Comparison of ENCODE assay signal across 9 cellular contexts in genomic region chr19:495440-496332, GRCh38. TPM values are rescaled to one million over a fixed set of nuclear protein-coding genes. Genes with fewer than 3 reads are reported as not detected.
A peak's percentile ranks its signal among the peaks of the same experiment; 100 is the strongest.
DNase-seq lines count a peak whose midpoint lies in the region; ATAC-seq, FAIRE-seq and TF ChIP-seq lines count a peak whose summit lies in the region.
"Had no signal": no experiment of that assay in that cellular context is flagged by ENCODE, and none has a peak within 500 bp of the region (broad histone marks: within the 10 kb centered on the region; RNA-seq: fewer than 3 reads in every experiment).

No MANE protein-coding gene starts in this region.

- no TSS peak for BruUV-seq in endothelial cell of umbilical vein (replicated peaks; lab: Mats Ljungman, UMichigan)

- H3K4me3 Mint-ChIP-seq in WTC11 = peak overlapping the region; percentile 64

- TF ChIP-seq POLR2A in endothelial cell of umbilical vein (IDR thresholded peaks at IDR 0.05; ENCODE audit: low read depth, low read length) = no peak

- no peaks in the 10 kb centered on the region for H3K4me1 ChIP-seq in endothelial cell of umbilical vein (ENCODE audit: control insufficient read depth, extremely low read depth, insufficient read depth, low read length)

- DNase-seq in CD1c-positive myeloid dendritic cell (ENCODE audit: extremely low spot score) = peak; percentile 46
- DNase-seq in HEK293T (ENCODE audit: extremely low spot score) = peak; percentile 52
- peak; percentile 82 for DNase-seq in WTC11 (ENCODE audit: low spot score)
- peak; percentile 33 for DNase-seq in endothelial cell of umbilical vein (ENCODE audit: low read depth, low spot score)
- DNase-seq in occipital lobe (lab: John Stamatoyannopoulos, UW) = peak; percentile 54
- no peak for DNase-seq in NOMO-1 treated with DMSO at 0.1 percent for 48 hours (lab: John Stamatoyannopoulos, UW; ENCODE audit: unreplicated experiment)
- no peak for DNase-seq in HPDE6-E6E7 (ENCODE audit: extremely low spot score)
- DNase-seq in NCI-H2196 (lab: John Stamatoyannopoulos, UW; ENCODE audit: unreplicated experiment) = no peak

- peak; percentile 98 for TF ChIP-seq CTCF in WTC11 (IDR thresholded peaks at IDR 0.05)
- TF ChIP-seq CTCF in endothelial cell of umbilical vein (IDR thresholded peaks at IDR 0.05; ENCODE audit: extremely low read depth in 1 of 2, insufficient read depth in 1 of 2, low read depth in 1 of 2, low read length in 2 of 2) = peak; percentile 73 to 79

- ATAC-seq in WTC11 = peak; percentile 55

- no peaks in the 10 kb centered on the region for H3K9me1 ChIP-seq in endothelial cell of umbilical vein (replicated peaks; ENCODE audit: control insufficient read depth, extremely low read depth, insufficient read depth, low read length)

- H3K9me3 Mint-ChIP-seq in WTC11 = peaks cover 3% of the 10 kb centered on the region
- H3K9me3 Mint-ChIP-seq: IgD-negative memory B cell had no signal

- H3K9me3 ChIP-seq in endothelial cell of umbilical vein (replicated peaks; ENCODE audit: control insufficient read depth, insufficient read depth, low read length) = no peaks in the 10 kb centered on the region

- H3K27ac ChIP-seq in endothelial cell of umbilical vein (ENCODE audit: insufficient read depth, low read depth, low read length) = no peak overlapping the region

- H4K20me1 ChIP-seq in endothelial cell of umbilical vein (replicated peaks; ENCODE audit: control insufficient read depth, extremely low read depth, insufficient read depth, low read length) = no peaks in the 10 kb centered on the region

- no peak overlapping the region for H3K9ac ChIP-seq in endothelial cell of umbilical vein (replicated peaks; ENCODE audit: extremely low read depth, insufficient read depth, low read length)

- CTCF ChIA-PET in HEK293T (lab: Yijun Ruan, JAX) = interaction anchor here (1.0 kb wide), 2 partner anchors 11 to 32 kb away, joined by 4 to 9 read pairs; no protein-coding TSS in a partner anchor
- CTCF ChIA-PET in WTC11 (lab: Charles Lee) = interaction anchor here (0.6 to 3.6 kb wide), 29 partner anchors 9 to 229 kb away, joined by 3 to 46 read pairs (median 3); partner anchors contain the start of genes C2CD4C and CDC34
- CTCF ChIA-PET in endothelial cell of umbilical vein (lab: Charles Lee) = interaction anchor here (0.6 to 2.7 kb wide), 9 partner anchors 9 to 122 kb away, joined by 3 to 28 read pairs (median 3); no protein-coding TSS in a partner anchor

- no peaks in the 10 kb centered on the region for H3K79me2 ChIP-seq in endothelial cell of umbilical vein (ENCODE audit: control insufficient read depth, insufficient read depth, low read length)

- intact Hi-C loops in endothelial cell of umbilical vein (cut with micrococcal nuclease) = no loop called here

- no peaks in the 10 kb centered on the region for H3K36me3 ChIP-seq in endothelial cell of umbilical vein (ENCODE audit: control insufficient read depth in 2 of 2, extremely low read depth in 1 of 2, insufficient read depth in 2 of 2, low read length in 2 of 2)

- no peaks in the 10 kb centered on the region for H3K36me3 Mint-ChIP-seq in WTC11
- H3K36me3 Mint-ChIP-seq: IgD-negative memory B cell had no signal

- H3K4me1 Mint-ChIP-seq in WTC11 = peaks cover 8% of the 10 kb centered on the region

- H3K4me2 ChIP-seq in endothelial cell of umbilical vein (ENCODE audit: insufficient read depth, low read length) = no peak overlapping the region

- dilution Hi-C loops in endothelial cell of umbilical vein (cut with MboI; ENCODE audit: extremely low pct_ligation_motif_present, low sequenced_read_pairs) = no loop called here

- POLR2A ChIA-PET in HEK293T (lab: Yijun Ruan, JAX) = interaction anchor here (1.2 kb wide), 1 partner anchor 11 kb away, joined by 7 read pairs; no protein-coding TSS in a partner anchor
- POLR2A ChIA-PET in WTC11 (lab: Charles Lee) = no interaction called here
- POLR2A ChIA-PET in endothelial cell of umbilical vein (lab: Charles Lee) = no interaction called here

- FAIRE-seq in endothelial cell of umbilical vein (lab: Jason Lieb, UNC) = no peak

- peaks cover 33% of the 10 kb centered on the region for H3K27me3 Mint-ChIP-seq in WTC11 (ENCODE audit: low read depth)

- no peak overlapping the region for H3K4me3 ChIP-seq in endothelial cell of umbilical vein (replicated peaks in 1 of 3; ENCODE audit: insufficient read depth in 1 of 3, low read depth in 1 of 3, low read length in 3 of 3)

- H2AFZ ChIP-seq in endothelial cell of umbilical vein (ENCODE audit: low read depth, low read length) = no peak overlapping the region

- H3K27me3 ChIP-seq in endothelial cell of umbilical vein (ENCODE audit: control insufficient read depth in 2 of 2, insufficient read depth in 2 of 2, low read length in 2 of 2) = peaks cover 9 to 12% of the 10 kb centered on the region in 2 experiments

- H3K27ac Mint-ChIP-seq in WTC11 = no peak overlapping the region
- H3K27ac Mint-ChIP-seq: IgD-negative memory B cell had no signal

TF ChIP-seq in HEK293T, 16 proteins besides CTCF, POLR2A, EP300 and RAD21 (continues in another document):
- no peak for TF ChIP-seq FOXM1 (IDR thresholded peaks at IDR 0.05; ENCODE audit: borderline replicate concordance)
- TF ChIP-seq NFRKB (IDR thresholded peaks at IDR 0.05) = no peak
- no peak for TF ChIP-seq L3MBTL2 (conservative IDR thresholded peaks at IDR 0.05)
- TF ChIP-seq SP1 (IDR thresholded peaks at IDR 0.05) = no peak

TF ChIP-seq in endothelial cell of umbilical vein, 7 proteins besides CTCF, POLR2A, EP300 and RAD21:
- no peak for TF ChIP-seq JUN (IDR thresholded peaks at IDR 0.05; ENCODE audit: borderline replicate concordance, insufficient read depth, insufficient read length, low read depth)
- TF ChIP-seq POLR2AphosphoS5 (IDR thresholded peaks at IDR 0.05; ENCODE audit: insufficient read depth, low read depth, low read length) = no peak
- TF ChIP-seq FOS (IDR thresholded peaks at IDR 0.05; ENCODE audit: borderline replicate concordance, insufficient read depth, low read length) = no peak
- no peak for TF ChIP-seq MYC (IDR thresholded peaks at IDR 0.05; ENCODE audit: low read depth, low read length)
- TF ChIP-seq GATA2 (IDR thresholded peaks at IDR 0.05; ENCODE audit: insufficient read depth, insufficient read length, low read depth, low read length) = no peak

RNA-seq across cellular contexts. Expression of gene MADCAM1, which starts 0.6 kb away (rescaled TPM):
- total RNA-seq in WTC11 (2021) (3.2 to 4.7 TPM (median 3.9 TPM) in 3 replicates), endothelial cell of umbilical vein (0.31 and 0.44 TPM in 2 replicates), occipital lobe (0.16 TPM)
- 0.06 and 0.07 TPM in 2 replicates for polyA plus RNA-seq in endothelial cell of umbilical vein
- polyA plus RNA-seq in endothelial cell of umbilical vein (2011; cell fraction: cytosol; rRNA removed) = 0.03 and 0.04 TPM in 2 replicates
- polyA plus RNA-seq in endothelial cell of umbilical vein (2011; cell fraction: nucleus; rRNA removed) = 0.13 and 0.15 TPM in 2 replicates
- polyA plus RNA-seq in endothelial cell of umbilical vein (2012) = 0.11 TPM in 1 of 2 replicates, not detected in the other
- not detected in 2 replicates for polyA minus RNA-seq in endothelial cell of umbilical vein
- polyA minus RNA-seq in endothelial cell of umbilical vein (2011; cell fraction: cytosol; rRNA and poly(A)+ RNA removed) = not detected
- not detected in 2 replicates for polyA minus RNA-seq in endothelial cell of umbilical vein (2011; cell fraction: nucleus; rRNA and poly(A)+ RNA removed)

RNA-seq across cellular contexts. Expression of gene TPGS1, which starts 11.6 kb away (rescaled TPM):
- total RNA-seq in WTC11 (2021) (14.3 to 18.8 TPM (median 14.9 TPM) in 3 replicates), endothelial cell of umbilical vein (24.0 and 24.7 TPM in 2 replicates), occipital lobe (15.6 TPM)
- 20.9 and 24.2 TPM in 2 replicates for polyA plus RNA-seq in endothelial cell of umbilical vein
- polyA plus RNA-seq in endothelial cell of umbilical vein (2011; cell fraction: cytosol; rRNA removed) = 2.5 and 8.3 TPM in 2 replicates
- polyA plus RNA-seq in endothelial cell of umbilical vein (2011; cell fraction: nucleus; rRNA removed) = 3.7 and 4.1 TPM in 2 replicates
- polyA plus RNA-seq in endothelial cell of umbilical vein (2012) = 3.2 and 7.4 TPM in 2 replicates
- 2.7 and 3.2 TPM in 2 replicates for polyA minus RNA-seq in endothelial cell of umbilical vein
- polyA minus RNA-seq in endothelial cell of umbilical vein (2011; cell fraction: cytosol; rRNA and poly(A)+ RNA removed) = 10.3 TPM
- polyA minus RNA-seq in endothelial cell of umbilical vein (2011; cell fraction: nucleus; rRNA and poly(A)+ RNA removed) = 2.0 and 4.9 TPM in 2 replicates

RNA-seq across cellular contexts. Expression of gene SHC2, which starts 34.9 kb away (rescaled TPM):
- total RNA-seq in WTC11 (2021) = 8.4 to 9.8 TPM (median 9.0 TPM) in 3 replicates
- 4.2 and 7.5 TPM in 2 replicates for total RNA-seq in endothelial cell of umbilical vein
- 11.8 and 16.8 TPM in 2 replicates for polyA plus RNA-seq in endothelial cell of umbilical vein
- 2.1 and 5.3 TPM in 2 replicates for polyA plus RNA-seq in endothelial cell of umbilical vein (2011; cell fraction: cytosol; rRNA removed)
- 28.4 and 54.0 TPM in 2 replicates for polyA plus RNA-seq in endothelial cell of umbilical vein (2011; cell fraction: nucleus; rRNA removed)
- 10.5 and 26.0 TPM in 2 replicates for polyA plus RNA-seq in endothelial cell of umbilical vein (2012)
- polyA minus RNA-seq in endothelial cell of umbilical vein = 8.2 and 9.6 TPM in 2 replicates
- polyA minus RNA-seq in endothelial cell of umbilical vein (2011; cell fraction: cytosol; rRNA and poly(A)+ RNA removed) = not detected
- polyA minus RNA-seq in endothelial cell of umbilical vein (2011; cell fraction: nucleus; rRNA and poly(A)+ RNA removed) = 3.1 and 6.7 TPM in 2 replicates
- total RNA-seq in occipital lobe = 13.9 TPM
- polyA plus RNA-seq: IgD-negative memory B cell had no signal

RNA-seq across cellular contexts. Expression of gene CDC34, which starts 35.9 kb away (rescaled TPM):
- total RNA-seq in WTC11 (2021) = 124 to 129 TPM (median 126 TPM) in 3 replicates
- total RNA-seq in endothelial cell of umbilical vein = 92.9 and 93.2 TPM in 2 replicates
- 90.4 and 101 TPM in 2 replicates for polyA plus RNA-seq in endothelial cell of umbilical vein
- 56.6 and 83.2 TPM in 2 replicates for polyA plus RNA-seq in endothelial cell of umbilical vein (2011; cell fraction: cytosol; rRNA removed)
- polyA plus RNA-seq in endothelial cell of umbilical vein (2011; cell fraction: nucleus; rRNA removed) = 47.0 and 48.3 TPM in 2 replicates
- 52.7 and 77.2 TPM in 2 replicates for polyA plus RNA-seq in endothelial cell of umbilical vein (2012)
- polyA minus RNA-seq in endothelial cell of umbilical vein = 36.6 and 42.9 TPM in 2 replicates
- 46.1 TPM for polyA minus RNA-seq in endothelial cell of umbilical vein (2011; cell fraction: cytosol; rRNA and poly(A)+ RNA removed)
- polyA minus RNA-seq in endothelial cell of umbilical vein (2011; cell fraction: nucleus; rRNA and poly(A)+ RNA removed) = 12.1 and 26.2 TPM in 2 replicates
- total RNA-seq in occipital lobe = 46.2 TPM

RNA-seq across cellular contexts. Expression of gene GZMM, which starts 48.2 kb away (rescaled TPM):
- total RNA-seq in WTC11 (2021) (0.21 to 0.68 TPM (median 0.60 TPM) in 3 replicates), endothelial cell of umbilical vein (not detected in 2 replicates), occipital lobe (not detected)
- not detected in 2 replicates for polyA plus RNA-seq in endothelial cell of umbilical vein
- not detected in 2 replicates for polyA plus RNA-seq in endothelial cell of umbilical vein (2011; cell fraction: cytosol; rRNA removed)
- 0.15 and 0.17 TPM in 2 replicates for polyA plus RNA-seq in endothelial cell of umbilical vein (2011; cell fraction: nucleus; rRNA removed)
- not detected in 2 replicates for polyA plus RNA-seq in endothelial cell of umbilical vein (2012)
- not detected in 2 replicates for polyA minus RNA-seq in endothelial cell of umbilical vein
- not detected for polyA minus RNA-seq in endothelial cell of umbilical vein (2011; cell fraction: cytosol; rRNA and poly(A)+ RNA removed)
- not detected in 2 replicates for polyA minus RNA-seq in endothelial cell of umbilical vein (2011; cell fraction: nucleus; rRNA and poly(A)+ RNA removed)

Comparison
In these comparisons a context has a peak if more than half of its experiments do, and no peak if none do; other contexts are left out.
1. DNase-seq: peak in CD1c-positive myeloid dendritic cell (single experiment), HEK293T (single experiment), WTC11 (single experiment), endothelial cell of umbilical vein (single experiment) and occipital lobe (single experiment); none in NOMO-1 treated with DMSO at 0.1 percent for 48 hours (single experiment), HPDE6-E6E7 (single experiment) and NCI-H2196 (single experiment).